Comparison of ENCODE assay signal across 9 cellular contexts in the genomic region with DNA sequence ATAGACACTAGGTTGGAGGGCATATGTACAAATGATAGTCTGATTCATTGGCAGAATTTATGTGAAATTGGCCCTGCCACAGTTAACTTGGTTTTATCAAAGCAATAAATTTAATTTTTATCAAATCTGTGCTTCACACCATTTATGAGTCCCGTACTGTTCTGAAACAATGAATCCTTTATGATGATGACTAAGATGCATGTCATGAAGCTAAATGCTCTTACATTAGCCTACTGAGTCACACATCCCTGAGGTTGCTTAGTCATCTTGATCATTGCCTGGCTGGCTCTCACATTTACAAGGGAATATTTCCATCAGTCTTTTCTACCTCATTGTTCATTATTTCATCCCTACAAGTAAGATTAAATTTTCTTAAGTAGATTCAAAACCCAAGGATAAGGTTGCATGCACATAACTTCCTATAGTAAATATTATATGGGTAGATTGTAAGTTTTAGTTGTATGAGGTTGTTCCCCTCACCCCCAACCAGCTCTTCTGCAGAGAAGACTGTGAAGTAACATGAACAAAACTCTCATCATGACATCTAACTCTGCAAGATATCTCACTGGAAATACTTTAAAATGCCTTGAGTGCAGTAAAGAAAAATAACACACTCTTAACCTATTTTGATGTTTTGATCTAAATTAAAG.
A peak's percentile ranks its signal among the peaks of the same experiment; 100 is the strongest.
DNase-seq lines count a peak whose midpoint lies in the region; ATAC-seq, FAIRE-seq and TF ChIP-seq lines count a peak whose summit lies in the region.
"Had no signal": no experiment of that assay in that cellular context is flagged by ENCODE, and none has a peak within 500 bp of the region (broad histone marks: within the 10 kb centered on the region; RNA-seq: fewer than 3 reads in every experiment).

No MANE protein-coding gene starts in this region.

- H3K27ac Mint-ChIP-seq in T-helper 17 cell: no peak overlapping the region

- FAIRE-seq in GM19239 (lab: Jason Lieb, UNC): no peak

- DNase-seq in GM23248 (peak; percentile 98), OCI-M1 (lab: John Stamatoyannopoulos, UW) (peak; percentile 45), psoas muscle (no peak), T-helper 17 cell (no peak), GM19239 (ENCODE audit: insufficient read length, low spot score) (no peak)
- DNase-seq: esophagus squamous epithelium had no signal

- H3K36me3 ChIP-seq in GM23248 (ENCODE audit: low read depth): no peaks in the 10 kb centered on the region
- H3K36me3 ChIP-seq in psoas muscle (ENCODE audit: insufficient read depth in 1 of 2, low read depth in 1 of 2): no peaks in the 10 kb centered on the region
- H3K36me3 ChIP-seq: esophagus squamous epithelium had no signal

- H3K27me3 Mint-ChIP-seq in T-helper 17 cell: no peaks in the 10 kb centered on the region

- no peaks in the 10 kb centered on the region for H4K20me1 ChIP-seq in GM23248 (ENCODE audit: insufficient read depth)

- WGBS in GM23248 (ENCODE audit: low coverage in 1 of 2, low lambda C conversion rate in 2 of 2, missing lambda C conversion rate in 2 of 2), 2 experiments: 0% methylated on average over 1 of the region's 1 CpG
- 27 to 51% (median 30%) methylated on average over 1 of the region's 1 CpG for WGBS in psoas muscle, 3 donors

- ATAC-seq in esophagus mucosa (peak; percentile 99), psoas muscle (peak; percentile 52 to 76 (median 64)), T-helper 17 cell (no peak), GM19455 (IDR thresholded peaks at IDR 0.05; ENCODE audit: unreplicated experiment) (no peak), HG03439 (IDR thresholded peaks at IDR 0.05; ENCODE audit: unreplicated experiment) (no peak)

- no peaks in the 10 kb centered on the region for H3K9me2 ChIP-seq in GM23248 (ENCODE audit: insufficient read depth)

- TF ChIP-seq CTCF in psoas muscle (IDR thresholded peaks at IDR 0.05): no peak

- no peak overlapping the region for H3K4me3 Mint-ChIP-seq in T-helper 17 cell

- intact Hi-C loops in psoas muscle (cut with DNase I): no loop called here

- H3K9me3 ChIP-seq in GM23248 (ENCODE audit: low read depth): no peaks in the 10 kb centered on the region
- no peaks in the 10 kb centered on the region for H3K9me3 ChIP-seq in psoas muscle
- no peaks in the 10 kb centered on the region for H3K9me3 ChIP-seq in T-helper 17 cell (ENCODE audit: control insufficient read depth, low read length, poor library complexity, severe bottlenecking)
- H3K9me3 ChIP-seq: esophagus squamous epithelium had no signal

- H2AFZ ChIP-seq in GM23248: no peak overlapping the region

- H3K27me3 ChIP-seq in GM23248 (replicated peaks; ENCODE audit: insufficient read depth): no peaks in the 10 kb centered on the region
- H3K27me3 ChIP-seq in psoas muscle (ENCODE audit: insufficient read depth in 3 of 3, low read length in 2 of 3): no peaks in the 10 kb centered on the region
- H3K27me3 ChIP-seq: esophagus squamous epithelium had no signal

- H3K4me1 Mint-ChIP-seq in T-helper 17 cell: peaks cover 5% of the 10 kb centered on the region

- H3K4me3 ChIP-seq in GM23248 (peak overlapping the region; percentile 29), psoas muscle (no peak overlapping the region)
- H3K4me3 ChIP-seq: esophagus squamous epithelium had no signal

- H3K4me1 ChIP-seq in GM23248 (ENCODE audit: insufficient read depth): peaks cover 65% of the 10 kb centered on the region
- H3K4me1 ChIP-seq in psoas muscle: no peaks in the 10 kb centered on the region

- H3F3A ChIP-seq in GM23248 (ENCODE audit: insufficient read depth): peaks cover 62% of the 10 kb centered on the region

- H3K27ac ChIP-seq in GM23248 (peak overlapping the region; percentile 93), psoas muscle (no peak overlapping the region)
- H3K27ac ChIP-seq: esophagus squamous epithelium had no signal

- H3K36me3 Mint-ChIP-seq in T-helper 17 cell (ENCODE audit: low read depth): peaks cover 3% of the 10 kb centered on the region

- H3K9ac ChIP-seq in GM23248: peak overlapping the region; percentile 40

- in situ Hi-C loops in GM23248 (cut with MboI): no loop called here

- peak overlapping the region; percentile 66 for H3K4me2 ChIP-seq in GM23248 (ENCODE audit: unreplicated experiment)

- peaks cover 61% of the 10 kb centered on the region for H3K79me2 ChIP-seq in GM23248 (ENCODE audit: insufficient read depth)

Comparison
In these comparisons a context has a peak if more than half of its experiments do, and no peak if none do; other contexts are left out.
1. DNase-seq: peak in GM23248 (single experiment) and OCI-M1 (single experiment); none in psoas muscle (0 of 2), T-helper 17 cell (0 of 3) and GM19239 (single experiment).
2. ATAC-seq: peak in esophagus mucosa (single experiment) and psoas muscle (4 of 4); none in T-helper 17 cell (single experiment), GM19455 (single experiment) and HG03439 (single experiment).